ENCODE assay signal across 1 cellular context in the genomic region with DNA sequence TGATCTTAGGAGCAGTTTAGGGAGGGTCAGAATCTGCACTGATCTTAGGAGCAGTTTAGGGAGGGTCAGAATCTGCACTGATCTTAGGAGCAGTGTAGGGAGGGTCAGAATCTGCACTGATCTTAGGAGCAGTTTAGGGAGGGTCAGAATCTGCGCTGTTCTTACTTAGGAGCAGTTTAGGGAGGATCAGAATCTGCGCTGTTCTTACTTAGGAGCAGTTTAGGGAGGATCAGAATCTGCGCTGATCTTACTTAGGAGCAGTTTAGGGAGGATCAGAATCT. TPM values are rescaled to one million over a fixed set of nuclear protein-coding genes. Genes with fewer than 3 reads are reported as not detected.
"Had no signal": no experiment of that assay in that cellular context is flagged by ENCODE, and none has a peak within 500 bp of the region (broad histone marks: within the 10 kb centered on the region; RNA-seq: fewer than 3 reads in every experiment).

No MANE protein-coding gene starts in this region.

RNA-seq across cellular contexts. Expression of a gene that starts 28.9 kb away (rescaled TPM):
- polyA plus RNA-seq: immature natural killer cell had no signal

RNA-seq across cellular contexts. Expression of a gene that starts 43.2 kb away (rescaled TPM):
- polyA plus RNA-seq: immature natural killer cell had no signal
